ENCODE assay signal across 1 cellular context in genomic region chr19:54357381-54357780, GRCh38.
TF ChIP-seq lines count a peak whose summit lies in the region.

No MANE protein-coding gene starts in this region.

TF ChIP-seq in H1, 55 proteins besides CTCF, POLR2A, EP300 and RAD21:
- no peak for TF ChIP-seq FOSL1 (IDR thresholded peaks at IDR 0.05; ENCODE audit: insufficient read depth, low read depth, low read length)
- TF ChIP-seq RBBP5 (IDR thresholded peaks at IDR 0.05; ENCODE audit: borderline replicate concordance, low read depth, low read length), result no peak
- TF ChIP-seq JUN (IDR thresholded peaks at IDR 0.05; ENCODE audit: low read depth, low read length), result no peak
- TF ChIP-seq CTBP2 (IDR thresholded peaks at IDR 0.05; ENCODE audit: borderline replicate concordance, insufficient read depth, insufficient read length, low read length), result no peak
- no peak for TF ChIP-seq BRCA1 (IDR thresholded peaks at IDR 0.05; ENCODE audit: low read depth, low read length)
- TF ChIP-seq EZH2 (IDR thresholded peaks at IDR 0.05; ENCODE audit: low read depth, low read length, severe bottlenecking), result no peak
- TF ChIP-seq RNF2 (IDR thresholded peaks at IDR 0.05; ENCODE audit: borderline replicate concordance, low read depth, low read length, missing control alignments, poor library complexity, severe bottlenecking), result no peak
TF ChIP-seq in H1: peak in this region for 0.
